ENCODE assay signal across 1 cellular context in the genomic region with DNA sequence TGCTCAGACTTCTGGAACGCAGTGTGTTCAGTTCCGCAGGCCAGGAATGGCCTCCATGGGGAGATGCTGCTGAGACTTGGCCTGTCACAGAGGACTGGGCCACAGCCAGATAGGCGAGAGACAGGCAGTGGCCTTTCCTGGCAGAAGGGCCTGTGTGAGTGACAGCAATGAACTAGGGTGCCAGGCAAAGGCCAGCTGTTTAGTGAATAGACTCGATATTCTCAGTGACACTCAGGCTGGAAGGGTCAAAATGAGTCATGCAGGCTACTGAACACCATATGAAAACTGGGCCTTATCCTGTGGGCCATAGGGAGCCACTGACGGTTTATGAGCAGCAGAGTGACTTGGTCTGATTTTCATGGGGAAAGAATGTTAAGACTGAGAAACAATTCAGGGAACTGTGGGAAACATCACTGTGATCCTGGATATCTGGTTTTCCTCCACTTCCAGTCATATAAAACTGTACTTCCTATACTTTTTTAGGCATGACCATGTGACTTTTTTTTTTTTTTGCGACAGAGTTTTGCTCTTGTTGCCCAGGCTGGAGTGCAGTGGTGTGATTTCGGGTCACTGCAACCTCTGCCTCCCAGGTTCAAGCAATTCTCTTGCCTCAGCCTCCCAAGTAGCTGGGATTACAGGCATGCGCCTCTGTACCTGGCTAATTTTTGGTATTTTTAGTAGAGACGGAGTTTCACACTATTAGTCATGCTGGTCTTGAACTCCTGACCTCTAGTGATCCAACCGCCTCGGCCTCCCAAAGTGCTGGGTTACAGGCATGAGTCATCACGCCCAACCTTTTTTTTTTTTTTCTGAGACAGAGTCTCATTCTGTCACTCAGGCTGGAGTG.
A peak's percentile ranks its signal among the peaks of the same experiment; 100 is the strongest.
TF ChIP-seq lines count a peak whose summit lies in the region.

No MANE protein-coding gene starts in this region.

TF ChIP-seq in HEK293, 187 proteins besides CTCF, POLR2A, EP300 and RAD21 (continued from another document):
- TF ChIP-seq, protein P1, sequence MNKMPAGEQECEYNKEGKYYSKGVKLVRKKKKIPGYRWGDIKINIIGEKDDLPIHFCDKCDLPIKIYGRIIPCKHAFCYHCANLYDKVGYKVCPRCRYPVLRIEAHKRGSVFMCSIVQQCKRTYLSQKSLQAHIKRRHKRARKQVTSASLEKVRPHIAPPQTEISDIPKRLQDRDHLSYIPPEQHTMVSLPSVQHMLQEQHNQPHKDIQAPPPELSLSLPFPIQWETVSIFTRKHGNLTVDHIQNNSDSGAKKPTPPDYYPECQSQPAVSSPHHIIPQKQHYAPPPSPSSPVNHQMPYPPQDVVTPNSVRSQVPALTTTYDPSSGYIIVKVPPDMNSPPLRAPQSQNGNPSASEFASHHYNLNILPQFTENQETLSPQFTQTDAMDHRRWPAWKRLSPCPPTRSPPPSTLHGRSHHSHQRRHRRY (tag by site-specific recombination; IDR thresholded peaks at IDR 0.05): no peak
- TF ChIP-seq, protein P2, sequence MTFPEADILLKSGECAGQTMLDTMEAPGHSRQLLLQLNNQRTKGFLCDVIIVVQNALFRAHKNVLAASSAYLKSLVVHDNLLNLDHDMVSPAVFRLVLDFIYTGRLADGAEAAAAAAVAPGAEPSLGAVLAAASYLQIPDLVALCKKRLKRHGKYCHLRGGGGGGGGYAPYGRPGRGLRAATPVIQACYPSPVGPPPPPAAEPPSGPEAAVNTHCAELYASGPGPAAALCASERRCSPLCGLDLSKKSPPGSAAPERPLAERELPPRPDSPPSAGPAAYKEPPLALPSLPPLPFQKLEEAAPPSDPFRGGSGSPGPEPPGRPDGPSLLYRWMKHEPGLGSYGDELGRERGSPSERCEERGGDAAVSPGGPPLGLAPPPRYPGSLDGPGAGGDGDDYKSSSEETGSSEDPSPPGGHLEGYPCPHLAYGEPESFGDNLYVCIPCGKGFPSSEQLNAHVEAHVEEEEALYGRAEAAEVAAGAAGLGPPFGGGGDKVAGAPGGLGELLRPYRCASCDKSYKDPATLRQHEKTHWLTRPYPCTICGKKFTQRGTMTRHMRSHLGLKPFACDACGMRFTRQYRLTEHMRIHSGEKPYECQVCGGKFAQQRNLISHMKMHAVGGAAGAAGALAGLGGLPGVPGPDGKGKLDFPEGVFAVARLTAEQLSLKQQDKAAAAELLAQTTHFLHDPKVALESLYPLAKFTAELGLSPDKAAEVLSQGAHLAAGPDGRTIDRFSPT (tag by site-specific recombination; IDR thresholded peaks at IDR 0.05): peak; percentile 77
- TF ChIP-seq MZF1 (tag by site-specific recombination; IDR thresholded peaks at IDR 0.05; ENCODE audit: borderline replicate concordance) (no peak), ZNF585B (tag by site-specific recombination; IDR thresholded peaks at IDR 0.05) (no peak), SP7 (tag by site-specific recombination; IDR thresholded peaks at IDR 0.05) (peak; percentile 90), SP3 (tag by site-specific recombination; IDR thresholded peaks at IDR 0.05) (0 out of 2 replicates have a peak, but pooled peaks have one; percentile 23), ZFP37 (tag by site-specific recombination; IDR thresholded peaks at IDR 0.05) (peak; percentile 41; the same call in 1 of the 2 replicates), ZNF701 (tag by site-specific recombination; IDR thresholded peaks at IDR 0.05) (no peak), ZNF426 (tag by site-specific recombination; IDR thresholded peaks at IDR 0.05) (no peak), IKZF3 (tag by site-specific recombination; IDR thresholded peaks at IDR 0.05) (no peak), ZNF629 (tag by site-specific recombination; IDR thresholded peaks at IDR 0.05) (peak; percentile 85), ZNF596 (tag by site-specific recombination; IDR thresholded peaks at IDR 0.05) (no peak), GLIS1 (tag by site-specific recombination; IDR thresholded peaks at IDR 0.05) (peak; percentile 83), SETDB1 (IDR thresholded peaks at IDR 0.05; ENCODE audit: insufficient read length, low read length) (no peak), ZNF239 (tag by site-specific recombination; IDR thresholded peaks at IDR 0.05) (no peak), ZFHX2 (tag by site-specific recombination; conservative IDR thresholded peaks at IDR 0.05) (peak; percentile 78), ZNF169 (tag by site-specific recombination; IDR thresholded peaks at IDR 0.05) (no peak), ZBTB1 (tag by site-specific recombination; IDR thresholded peaks at IDR 0.05) (no peak), ZSCAN23 (tag by site-specific recombination; IDR thresholded peaks at IDR 0.05) (0 out of 2 replicates have a peak, but pooled peaks have one; percentile 70), ZNF394 (tag by site-specific recombination; IDR thresholded peaks at IDR 0.05; ENCODE audit: borderline replicate concordance) (0 out of 2 replicates have a peak, but pooled peaks have one; percentile 17), ZNF404 (tag by site-specific recombination; IDR thresholded peaks at IDR 0.05) (no peak)
- TF ChIP-seq, protein P3, sequence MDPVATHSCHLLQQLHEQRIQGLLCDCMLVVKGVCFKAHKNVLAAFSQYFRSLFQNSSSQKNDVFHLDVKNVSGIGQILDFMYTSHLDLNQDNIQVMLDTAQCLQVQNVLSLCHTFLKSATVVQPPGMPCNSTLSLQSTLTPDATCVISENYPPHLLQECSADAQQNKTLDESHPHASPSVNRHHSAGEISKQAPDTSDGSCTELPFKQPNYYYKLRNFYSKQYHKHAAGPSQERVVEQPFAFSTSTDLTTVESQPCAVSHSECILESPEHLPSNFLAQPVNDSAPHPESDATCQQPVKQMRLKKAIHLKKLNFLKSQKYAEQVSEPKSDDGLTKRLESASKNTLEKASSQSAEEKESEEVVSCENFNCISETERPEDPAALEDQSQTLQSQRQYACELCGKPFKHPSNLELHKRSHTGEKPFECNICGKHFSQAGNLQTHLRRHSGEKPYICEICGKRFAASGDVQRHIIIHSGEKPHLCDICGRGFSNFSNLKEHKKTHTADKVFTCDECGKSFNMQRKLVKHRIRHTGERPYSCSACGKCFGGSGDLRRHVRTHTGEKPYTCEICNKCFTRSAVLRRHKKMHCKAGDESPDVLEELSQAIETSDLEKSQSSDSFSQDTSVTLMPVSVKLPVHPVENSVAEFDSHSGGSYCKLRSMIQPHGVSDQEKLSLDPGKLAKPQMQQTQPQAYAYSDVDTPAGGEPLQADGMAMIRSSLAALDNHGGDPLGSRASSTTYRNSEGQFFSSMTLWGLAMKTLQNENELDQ (tag by site-specific recombination; IDR thresholded peaks at IDR 0.05; ENCODE audit: low read depth): no peak
- TF ChIP-seq, protein P4, sequence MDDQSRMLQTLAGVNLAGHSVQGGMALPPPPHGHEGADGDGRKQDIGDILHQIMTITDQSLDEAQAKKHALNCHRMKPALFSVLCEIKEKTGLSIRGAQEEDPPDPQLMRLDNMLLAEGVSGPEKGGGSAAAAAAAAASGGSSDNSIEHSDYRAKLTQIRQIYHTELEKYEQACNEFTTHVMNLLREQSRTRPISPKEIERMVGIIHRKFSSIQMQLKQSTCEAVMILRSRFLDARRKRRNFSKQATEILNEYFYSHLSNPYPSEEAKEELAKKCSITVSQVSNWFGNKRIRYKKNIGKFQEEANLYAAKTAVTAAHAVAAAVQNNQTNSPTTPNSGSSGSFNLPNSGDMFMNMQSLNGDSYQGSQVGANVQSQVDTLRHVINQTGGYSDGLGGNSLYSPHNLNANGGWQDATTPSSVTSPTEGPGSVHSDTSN (CRISPR knock-in tag; IDR thresholded peaks at IDR 0.05): no peak
- TF ChIP-seq, protein P5, sequence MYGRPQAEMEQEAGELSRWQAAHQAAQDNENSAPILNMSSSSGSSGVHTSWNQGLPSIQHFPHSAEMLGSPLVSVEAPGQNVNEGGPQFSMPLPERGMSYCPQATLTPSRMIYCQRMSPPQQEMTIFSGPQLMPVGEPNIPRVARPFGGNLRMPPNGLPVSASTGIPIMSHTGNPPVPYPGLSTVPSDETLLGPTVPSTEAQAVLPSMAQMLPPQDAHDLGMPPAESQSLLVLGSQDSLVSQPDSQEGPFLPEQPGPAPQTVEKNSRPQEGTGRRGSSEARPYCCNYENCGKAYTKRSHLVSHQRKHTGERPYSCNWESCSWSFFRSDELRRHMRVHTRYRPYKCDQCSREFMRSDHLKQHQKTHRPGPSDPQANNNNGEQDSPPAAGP (tag by site-specific recombination; IDR thresholded peaks at IDR 0.05): peak; percentile 91
- TF ChIP-seq, protein P6, sequence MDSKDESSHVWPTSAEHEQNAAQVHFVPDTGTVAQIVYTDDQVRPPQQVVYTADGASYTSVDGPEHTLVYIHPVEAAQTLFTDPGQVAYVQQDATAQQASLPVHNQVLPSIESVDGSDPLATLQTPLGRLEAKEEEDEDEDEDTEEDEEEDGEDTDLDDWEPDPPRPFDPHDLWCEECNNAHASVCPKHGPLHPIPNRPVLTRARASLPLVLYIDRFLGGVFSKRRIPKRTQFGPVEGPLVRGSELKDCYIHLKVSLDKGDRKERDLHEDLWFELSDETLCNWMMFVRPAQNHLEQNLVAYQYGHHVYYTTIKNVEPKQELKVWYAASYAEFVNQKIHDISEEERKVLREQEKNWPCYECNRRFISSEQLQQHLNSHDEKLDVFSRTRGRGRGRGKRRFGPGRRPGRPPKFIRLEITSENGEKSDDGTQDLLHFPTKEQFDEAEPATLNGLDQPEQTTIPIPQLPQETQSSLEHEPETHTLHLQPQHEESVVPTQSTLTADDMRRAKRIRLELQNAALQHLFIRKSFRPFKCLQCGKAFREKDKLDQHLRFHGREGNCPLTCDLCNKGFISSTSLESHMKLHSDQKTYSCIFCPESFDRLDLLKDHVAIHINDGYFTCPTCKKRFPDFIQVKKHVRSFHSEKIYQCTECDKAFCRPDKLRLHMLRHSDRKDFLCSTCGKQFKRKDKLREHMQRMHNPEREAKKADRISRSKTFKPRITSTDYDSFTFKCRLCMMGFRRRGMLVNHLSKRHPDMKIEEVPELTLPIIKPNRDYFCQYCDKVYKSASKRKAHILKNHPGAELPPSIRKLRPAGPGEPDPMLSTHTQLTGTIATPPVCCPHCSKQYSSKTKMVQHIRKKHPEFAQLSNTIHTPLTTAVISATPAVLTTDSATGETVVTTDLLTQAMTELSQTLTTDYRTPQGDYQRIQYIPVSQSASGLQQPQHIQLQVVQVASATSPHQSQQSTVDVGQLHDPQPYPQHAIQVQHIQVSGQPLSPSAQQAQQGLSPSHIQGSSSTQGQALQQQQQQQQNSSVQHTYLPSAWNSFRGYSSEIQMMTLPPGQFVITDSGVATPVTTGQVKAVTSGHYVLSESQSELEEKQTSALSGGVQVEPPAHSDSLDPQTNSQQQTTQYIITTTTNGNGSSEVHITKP (tag by site-specific recombination; IDR thresholded peaks at IDR 0.05): 0 out of 2 replicates have a peak, but pooled peaks have one; percentile 31
